1 cellular context compared by ENCODE assay signal in genomic region chr7:78953726-78954363, GRCh38.
TF ChIP-seq lines count a peak whose summit lies in the region.

No MANE protein-coding gene starts in this region.

TF ChIP-seq in HepG2, 621 proteins besides CTCF, POLR2A, EP300 and RAD21 (continued from another document):
- TF ChIP-seq ZUFSP (CRISPR knock-in tag; IDR thresholded peaks at IDR 0.05; ENCODE audit: borderline replicate concordance) (no peak), ZNF253 (CRISPR knock-in tag; IDR thresholded peaks at IDR 0.05; ENCODE audit: borderline replicate concordance) (no peak), DR1 (CRISPR knock-in tag; IDR thresholded peaks at IDR 0.05) (no peak), IKZF5 (CRISPR knock-in tag; IDR thresholded peaks at IDR 0.05) (no peak), SKI (IDR thresholded peaks at IDR 0.05; ENCODE audit: partially characterized antibody) (no peak), ZNF138 (CRISPR knock-in tag; IDR thresholded peaks at IDR 0.05; ENCODE audit: low read depth) (no peak), ZBTB8A (CRISPR knock-in tag; IDR thresholded peaks at IDR 0.05; ENCODE audit: borderline replicate concordance, low read depth) (no peak), IRF9 (CRISPR knock-in tag; IDR thresholded peaks at IDR 0.05; ENCODE audit: borderline replicate concordance) (no peak), MIER2 (CRISPR knock-in tag; IDR thresholded peaks at IDR 0.05) (no peak), ZNF652 (CRISPR knock-in tag; IDR thresholded peaks at IDR 0.05; ENCODE audit: borderline replicate concordance, low read depth) (no peak), HOXA3 (CRISPR knock-in tag; IDR thresholded peaks at IDR 0.05) (no peak), ZNF570 (CRISPR knock-in tag; IDR thresholded peaks at IDR 0.05; ENCODE audit: borderline replicate concordance) (no peak), SNAI1 (CRISPR knock-in tag; IDR thresholded peaks at IDR 0.05; ENCODE audit: borderline replicate concordance) (no peak), CCDC6 (CRISPR knock-in tag; IDR thresholded peaks at IDR 0.05) (no peak), HNRNPK (IDR thresholded peaks at IDR 0.05; ENCODE audit: low read depth, low read length, poor library complexity, severe bottlenecking) (no peak), ZNF281 (CRISPR knock-in tag; IDR thresholded peaks at IDR 0.05; ENCODE audit: borderline replicate concordance) (no peak)
TF ChIP-seq in HepG2: peak in this region for 0.
